ENCODE assay signal across 1 cellular context in the genomic region with DNA sequence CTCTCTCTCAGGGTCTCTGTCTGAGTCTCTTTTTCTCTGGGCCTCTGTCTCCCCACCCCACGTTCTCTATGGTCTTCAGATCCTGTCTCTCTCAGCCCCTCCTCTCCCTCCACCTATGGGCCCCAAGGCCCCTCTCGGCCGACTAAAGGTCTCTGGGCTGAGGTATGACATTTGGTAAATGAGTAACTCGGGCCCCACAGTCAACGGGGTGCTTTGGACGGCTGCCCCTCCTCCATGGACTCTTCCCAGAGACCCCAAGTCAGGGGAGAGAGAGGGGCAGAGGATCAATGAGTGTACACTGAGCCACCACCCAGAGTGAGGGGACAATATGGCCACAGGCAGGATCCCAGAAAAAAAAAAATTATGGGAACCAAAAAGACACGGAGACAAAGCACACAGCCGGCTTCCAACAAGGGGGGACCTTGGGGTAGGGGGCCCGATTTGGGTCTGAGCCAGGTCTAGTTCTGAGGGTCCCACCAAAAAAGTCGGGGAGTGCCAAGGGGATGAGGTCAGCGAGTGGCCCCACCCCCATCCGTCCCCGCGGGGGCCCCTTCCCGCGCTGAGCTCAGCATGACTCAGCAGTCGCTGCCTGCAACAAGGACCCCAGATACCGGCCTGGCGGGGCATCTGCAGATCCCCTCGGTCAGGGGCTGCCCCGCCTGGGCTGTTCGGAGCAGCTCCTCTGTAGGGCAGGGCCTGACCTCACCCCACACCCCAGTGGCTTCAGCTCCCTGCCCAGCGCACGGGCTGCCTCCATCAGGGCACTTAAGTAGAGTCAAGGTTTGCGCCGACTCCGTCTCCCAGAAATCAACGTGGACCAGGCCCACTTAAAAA.
TF ChIP-seq lines count a peak whose summit lies in the region.

No MANE protein-coding gene starts in this region.

TF ChIP-seq in HEK293, 187 proteins besides CTCF, POLR2A, EP300 and RAD21 (continued from another document and continues in another):
- TF ChIP-seq KLF17 (tag by site-specific recombination; IDR thresholded peaks at IDR 0.05) (peak; percentile 85), ZNF175 (tag by site-specific recombination; IDR thresholded peaks at IDR 0.05) (no peak), YY2 (tag by site-specific recombination; IDR thresholded peaks at IDR 0.05) (no peak), ZNF10 (tag by site-specific recombination; IDR thresholded peaks at IDR 0.05) (peak; percentile 73; the same call in 1 of the 2 replicates), ZNF157 (tag by site-specific recombination; IDR thresholded peaks at IDR 0.05) (no peak), INSM2 (tag by site-specific recombination; IDR thresholded peaks at IDR 0.05) (peak; percentile 75), ZNF76 (tag by site-specific recombination; IDR thresholded peaks at IDR 0.05; ENCODE audit: borderline replicate concordance, low read depth) (peak; percentile 53; the same call in 1 of the 2 replicates), ZNF664 (tag by site-specific recombination; IDR thresholded peaks at IDR 0.05) (0 out of 2 replicates have a peak, but pooled peaks have one; percentile 31), KLF8 (tag by site-specific recombination; IDR thresholded peaks at IDR 0.05) (peak; percentile 95), GLI4 (tag by site-specific recombination; IDR thresholded peaks at IDR 0.05) (peak; percentile 49; the same call in 1 of the 2 replicates), ZNF544 (tag by site-specific recombination; IDR thresholded peaks at IDR 0.05) (no peak), ZNF169 (tag by site-specific recombination; IDR thresholded peaks at IDR 0.05) (0 out of 2 replicates have a peak, but pooled peaks have one; percentile 67), ZNF623 (tag by site-specific recombination; IDR thresholded peaks at IDR 0.05) (peak; percentile 27; the same call in 1 of the 2 replicates), RBAK (tag by site-specific recombination; IDR thresholded peaks at IDR 0.05) (no peak), ZNF24 (tag by site-specific recombination; IDR thresholded peaks at IDR 0.05) (0 out of 2 replicates have a peak, but pooled peaks have one; percentile 72), GLIS2 (tag by site-specific recombination; IDR thresholded peaks at IDR 0.05) (peak; percentile 96), ZNF138 (tag by site-specific recombination; IDR thresholded peaks at IDR 0.05; ENCODE audit: borderline replicate concordance) (no peak), ZFP69B (tag by site-specific recombination; IDR thresholded peaks at IDR 0.05) (peak; percentile 97), ZNF391 (tag by site-specific recombination; IDR thresholded peaks at IDR 0.05; ENCODE audit: borderline replicate concordance, low read depth) (peak; percentile 89), SCRT2 (tag by site-specific recombination; IDR thresholded peaks at IDR 0.05) (peak; percentile 57; the same call in 1 of the 2 replicates), ZBTB21 (tag by site-specific recombination; IDR thresholded peaks at IDR 0.05) (peak; percentile 80), MEIS1 (CRISPR knock-in tag; IDR thresholded peaks at IDR 0.05; ENCODE audit: borderline replicate concordance) (no peak), PRDM1 (tag by site-specific recombination; IDR thresholded peaks at IDR 0.05) (no peak), ZNF354C (tag by site-specific recombination; IDR thresholded peaks at IDR 0.05; ENCODE audit: borderline replicate concordance, low read depth) (no peak), ZSCAN5A (tag by site-specific recombination; IDR thresholded peaks at IDR 0.05) (0 out of 2 replicates have a peak, but pooled peaks have one; percentile 23), ZBTB17 (tag by site-specific recombination; IDR thresholded peaks at IDR 0.05) (peak; percentile 94), ZNF274 (IDR thresholded peaks at IDR 0.05; ENCODE audit: low read length) (no peak), ZNF274 (tag by site-specific recombination; IDR thresholded peaks at IDR 0.05; ENCODE audit: borderline replicate concordance) (no peak), KLF16 (tag by site-specific recombination; IDR thresholded peaks at IDR 0.05) (peak; percentile 95), ZNF211 (tag by site-specific recombination; IDR thresholded peaks at IDR 0.05; ENCODE audit: low read depth) (no peak), ZNF777 (tag by site-specific recombination; IDR thresholded peaks at IDR 0.05; ENCODE audit: borderline replicate concordance) (no peak), ZNF48 (tag by site-specific recombination; IDR thresholded peaks at IDR 0.05) (no peak), ZNF521 (tag by site-specific recombination; IDR thresholded peaks at IDR 0.05) (no peak), ZBTB8A (tag by site-specific recombination; IDR thresholded peaks at IDR 0.05) (peak; percentile 91), ZNF514 (tag by site-specific recombination; IDR thresholded peaks at IDR 0.05) (no peak)
- TF ChIP-seq, protein P1, sequence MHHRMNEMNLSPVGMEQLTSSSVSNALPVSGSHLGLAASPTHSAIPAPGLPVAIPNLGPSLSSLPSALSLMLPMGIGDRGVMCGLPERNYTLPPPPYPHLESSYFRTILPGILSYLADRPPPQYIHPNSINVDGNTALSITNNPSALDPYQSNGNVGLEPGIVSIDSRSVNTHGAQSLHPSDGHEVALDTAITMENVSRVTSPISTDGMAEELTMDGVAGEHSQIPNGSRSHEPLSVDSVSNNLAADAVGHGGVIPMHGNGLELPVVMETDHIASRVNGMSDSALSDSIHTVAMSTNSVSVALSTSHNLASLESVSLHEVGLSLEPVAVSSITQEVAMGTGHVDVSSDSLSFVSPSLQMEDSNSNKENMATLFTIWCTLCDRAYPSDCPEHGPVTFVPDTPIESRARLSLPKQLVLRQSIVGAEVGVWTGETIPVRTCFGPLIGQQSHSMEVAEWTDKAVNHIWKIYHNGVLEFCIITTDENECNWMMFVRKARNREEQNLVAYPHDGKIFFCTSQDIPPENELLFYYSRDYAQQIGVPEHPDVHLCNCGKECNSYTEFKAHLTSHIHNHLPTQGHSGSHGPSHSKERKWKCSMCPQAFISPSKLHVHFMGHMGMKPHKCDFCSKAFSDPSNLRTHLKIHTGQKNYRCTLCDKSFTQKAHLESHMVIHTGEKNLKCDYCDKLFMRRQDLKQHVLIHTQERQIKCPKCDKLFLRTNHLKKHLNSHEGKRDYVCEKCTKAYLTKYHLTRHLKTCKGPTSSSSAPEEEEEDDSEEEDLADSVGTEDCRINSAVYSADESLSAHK (tag by site-specific recombination; IDR thresholded peaks at IDR 0.05), result peak; percentile 58; the same call in 1 of the 2 replicates
- TF ChIP-seq, protein P2, sequence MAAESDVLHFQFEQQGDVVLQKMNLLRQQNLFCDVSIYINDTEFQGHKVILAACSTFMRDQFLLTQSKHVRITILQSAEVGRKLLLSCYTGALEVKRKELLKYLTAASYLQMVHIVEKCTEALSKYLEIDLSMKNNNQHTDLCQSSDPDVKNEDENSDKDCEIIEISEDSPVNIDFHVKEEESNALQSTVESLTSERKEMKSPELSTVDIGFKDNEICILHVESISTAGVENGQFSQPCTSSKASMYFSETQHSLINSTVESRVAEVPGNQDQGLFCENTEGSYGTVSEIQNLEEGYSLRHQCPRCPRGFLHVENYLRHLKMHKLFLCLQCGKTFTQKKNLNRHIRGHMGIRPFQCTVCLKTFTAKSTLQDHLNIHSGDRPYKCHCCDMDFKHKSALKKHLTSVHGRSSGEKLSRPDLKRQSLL (tag by site-specific recombination; IDR thresholded peaks at IDR 0.05), result 0 out of 2 replicates have a peak, but pooled peaks have one; percentile 14
- TF ChIP-seq, protein P3, sequence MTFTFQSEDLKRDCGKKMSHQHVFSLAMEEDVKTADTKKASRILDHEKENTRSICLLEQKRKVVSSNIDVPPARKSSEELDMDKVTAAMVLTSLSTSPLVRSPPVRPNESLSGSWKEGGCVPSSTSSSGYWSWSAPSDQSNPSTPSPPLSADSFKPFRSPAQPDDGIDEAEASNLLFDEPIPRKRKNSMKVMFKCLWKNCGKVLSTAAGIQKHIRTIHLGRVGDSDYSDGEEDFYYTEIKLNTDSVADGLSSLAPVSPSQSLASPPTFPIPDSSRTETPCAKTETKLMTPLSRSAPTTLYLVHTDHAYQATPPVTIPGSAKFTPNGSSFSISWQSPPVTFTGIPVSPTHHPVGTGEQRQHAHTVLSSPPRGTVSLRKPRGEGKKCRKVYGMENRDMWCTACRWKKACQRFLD (tag by site-specific recombination; IDR thresholded peaks at IDR 0.05), result no peak
- TF ChIP-seq, protein P4, sequence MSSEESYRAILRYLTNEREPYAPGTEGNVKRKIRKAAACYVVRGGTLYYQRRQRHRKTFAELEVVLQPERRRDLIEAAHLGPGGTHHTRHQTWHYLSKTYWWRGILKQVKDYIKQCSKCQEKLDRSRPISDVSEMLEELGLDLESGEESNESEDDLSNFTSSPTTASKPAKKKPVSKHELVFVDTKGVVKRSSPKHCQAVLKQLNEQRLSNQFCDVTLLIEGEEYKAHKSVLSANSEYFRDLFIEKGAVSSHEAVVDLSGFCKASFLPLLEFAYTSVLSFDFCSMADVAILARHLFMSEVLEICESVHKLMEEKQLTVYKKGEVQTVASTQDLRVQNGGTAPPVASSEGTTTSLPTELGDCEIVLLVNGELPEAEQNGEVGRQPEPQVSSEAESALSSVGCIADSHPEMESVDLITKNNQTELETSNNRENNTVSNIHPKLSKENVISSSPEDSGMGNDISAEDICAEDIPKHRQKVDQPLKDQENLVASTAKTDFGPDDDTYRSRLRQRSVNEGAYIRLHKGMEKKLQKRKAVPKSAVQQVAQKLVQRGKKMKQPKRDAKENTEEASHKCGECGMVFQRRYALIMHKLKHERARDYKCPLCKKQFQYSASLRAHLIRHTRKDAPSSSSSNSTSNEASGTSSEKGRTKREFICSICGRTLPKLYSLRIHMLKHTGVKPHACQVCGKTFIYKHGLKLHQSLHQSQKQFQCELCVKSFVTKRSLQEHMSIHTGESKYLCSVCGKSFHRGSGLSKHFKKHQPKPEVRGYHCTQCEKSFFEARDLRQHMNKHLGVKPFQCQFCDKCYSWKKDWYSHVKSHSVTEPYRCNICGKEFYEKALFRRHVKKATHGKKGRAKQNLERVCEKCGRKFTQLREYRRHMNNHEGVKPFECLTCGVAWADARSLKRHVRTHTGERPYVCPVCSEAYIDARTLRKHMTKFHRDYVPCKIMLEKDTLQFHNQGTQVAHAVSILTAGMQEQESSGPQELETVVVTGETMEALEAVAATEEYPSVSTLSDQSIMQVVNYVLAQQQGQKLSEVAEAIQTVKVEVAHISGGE (tag by site-specific recombination; conservative IDR thresholded peaks at IDR 0.05; ENCODE audit: low read depth), result peak; percentile 23; the same call in 1 of the 2 replicates
- TF ChIP-seq, protein P5, sequence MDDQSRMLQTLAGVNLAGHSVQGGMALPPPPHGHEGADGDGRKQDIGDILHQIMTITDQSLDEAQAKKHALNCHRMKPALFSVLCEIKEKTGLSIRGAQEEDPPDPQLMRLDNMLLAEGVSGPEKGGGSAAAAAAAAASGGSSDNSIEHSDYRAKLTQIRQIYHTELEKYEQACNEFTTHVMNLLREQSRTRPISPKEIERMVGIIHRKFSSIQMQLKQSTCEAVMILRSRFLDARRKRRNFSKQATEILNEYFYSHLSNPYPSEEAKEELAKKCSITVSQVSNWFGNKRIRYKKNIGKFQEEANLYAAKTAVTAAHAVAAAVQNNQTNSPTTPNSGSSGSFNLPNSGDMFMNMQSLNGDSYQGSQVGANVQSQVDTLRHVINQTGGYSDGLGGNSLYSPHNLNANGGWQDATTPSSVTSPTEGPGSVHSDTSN (CRISPR knock-in tag; IDR thresholded peaks at IDR 0.05), result no peak
- TF ChIP-seq, protein P6, sequence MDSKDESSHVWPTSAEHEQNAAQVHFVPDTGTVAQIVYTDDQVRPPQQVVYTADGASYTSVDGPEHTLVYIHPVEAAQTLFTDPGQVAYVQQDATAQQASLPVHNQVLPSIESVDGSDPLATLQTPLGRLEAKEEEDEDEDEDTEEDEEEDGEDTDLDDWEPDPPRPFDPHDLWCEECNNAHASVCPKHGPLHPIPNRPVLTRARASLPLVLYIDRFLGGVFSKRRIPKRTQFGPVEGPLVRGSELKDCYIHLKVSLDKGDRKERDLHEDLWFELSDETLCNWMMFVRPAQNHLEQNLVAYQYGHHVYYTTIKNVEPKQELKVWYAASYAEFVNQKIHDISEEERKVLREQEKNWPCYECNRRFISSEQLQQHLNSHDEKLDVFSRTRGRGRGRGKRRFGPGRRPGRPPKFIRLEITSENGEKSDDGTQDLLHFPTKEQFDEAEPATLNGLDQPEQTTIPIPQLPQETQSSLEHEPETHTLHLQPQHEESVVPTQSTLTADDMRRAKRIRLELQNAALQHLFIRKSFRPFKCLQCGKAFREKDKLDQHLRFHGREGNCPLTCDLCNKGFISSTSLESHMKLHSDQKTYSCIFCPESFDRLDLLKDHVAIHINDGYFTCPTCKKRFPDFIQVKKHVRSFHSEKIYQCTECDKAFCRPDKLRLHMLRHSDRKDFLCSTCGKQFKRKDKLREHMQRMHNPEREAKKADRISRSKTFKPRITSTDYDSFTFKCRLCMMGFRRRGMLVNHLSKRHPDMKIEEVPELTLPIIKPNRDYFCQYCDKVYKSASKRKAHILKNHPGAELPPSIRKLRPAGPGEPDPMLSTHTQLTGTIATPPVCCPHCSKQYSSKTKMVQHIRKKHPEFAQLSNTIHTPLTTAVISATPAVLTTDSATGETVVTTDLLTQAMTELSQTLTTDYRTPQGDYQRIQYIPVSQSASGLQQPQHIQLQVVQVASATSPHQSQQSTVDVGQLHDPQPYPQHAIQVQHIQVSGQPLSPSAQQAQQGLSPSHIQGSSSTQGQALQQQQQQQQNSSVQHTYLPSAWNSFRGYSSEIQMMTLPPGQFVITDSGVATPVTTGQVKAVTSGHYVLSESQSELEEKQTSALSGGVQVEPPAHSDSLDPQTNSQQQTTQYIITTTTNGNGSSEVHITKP (tag by site-specific recombination; IDR thresholded peaks at IDR 0.05), result peak; percentile 59
